ENCODE assay signal across 1 cellular context in the genomic region with DNA sequence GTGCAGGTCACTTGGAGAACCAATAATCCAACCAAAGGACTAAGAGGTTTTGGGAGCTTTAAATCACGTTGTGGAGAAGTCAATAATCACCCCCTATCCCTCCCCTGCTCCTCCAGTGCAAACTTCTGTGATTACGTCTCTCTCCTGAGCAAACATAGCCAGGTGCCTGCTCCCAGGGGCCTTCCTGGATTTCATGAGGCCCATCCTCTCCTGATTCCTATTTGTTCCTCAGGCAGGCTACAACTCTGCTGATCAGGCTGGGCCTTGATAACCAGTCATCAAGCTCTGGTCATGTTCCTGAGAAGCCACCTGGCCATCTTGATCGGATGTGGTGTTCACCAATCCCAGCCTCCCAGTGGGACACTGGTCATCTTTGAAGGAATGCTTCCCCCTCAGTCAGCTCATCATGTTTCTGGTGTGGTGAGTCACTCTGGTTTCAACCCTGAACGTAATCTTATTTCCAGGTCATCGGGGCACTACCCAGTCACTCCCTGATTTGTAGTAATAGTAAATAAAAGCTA.
TF ChIP-seq lines count a peak whose summit lies in the region.

No MANE protein-coding gene starts in this region.

TF ChIP-seq in HepG2, 621 proteins besides CTCF, POLR2A, EP300 and RAD21 (continued from another document and continues in another):
- TF ChIP-seq, protein P1, sequence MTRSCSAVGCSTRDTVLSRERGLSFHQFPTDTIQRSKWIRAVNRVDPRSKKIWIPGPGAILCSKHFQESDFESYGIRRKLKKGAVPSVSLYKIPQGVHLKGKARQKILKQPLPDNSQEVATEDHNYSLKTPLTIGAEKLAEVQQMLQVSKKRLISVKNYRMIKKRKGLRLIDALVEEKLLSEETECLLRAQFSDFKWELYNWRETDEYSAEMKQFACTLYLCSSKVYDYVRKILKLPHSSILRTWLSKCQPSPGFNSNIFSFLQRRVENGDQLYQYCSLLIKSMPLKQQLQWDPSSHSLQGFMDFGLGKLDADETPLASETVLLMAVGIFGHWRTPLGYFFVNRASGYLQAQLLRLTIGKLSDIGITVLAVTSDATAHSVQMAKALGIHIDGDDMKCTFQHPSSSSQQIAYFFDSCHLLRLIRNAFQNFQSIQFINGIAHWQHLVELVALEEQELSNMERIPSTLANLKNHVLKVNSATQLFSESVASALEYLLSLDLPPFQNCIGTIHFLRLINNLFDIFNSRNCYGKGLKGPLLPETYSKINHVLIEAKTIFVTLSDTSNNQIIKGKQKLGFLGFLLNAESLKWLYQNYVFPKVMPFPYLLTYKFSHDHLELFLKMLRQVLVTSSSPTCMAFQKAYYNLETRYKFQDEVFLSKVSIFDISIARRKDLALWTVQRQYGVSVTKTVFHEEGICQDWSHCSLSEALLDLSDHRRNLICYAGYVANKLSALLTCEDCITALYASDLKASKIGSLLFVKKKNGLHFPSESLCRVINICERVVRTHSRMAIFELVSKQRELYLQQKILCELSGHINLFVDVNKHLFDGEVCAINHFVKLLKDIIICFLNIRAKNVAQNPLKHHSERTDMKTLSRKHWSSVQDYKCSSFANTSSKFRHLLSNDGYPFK (CRISPR knock-in tag; IDR thresholded peaks at IDR 0.05; ENCODE audit: borderline replicate concordance) = no peak
- TF ChIP-seq YEATS2 (CRISPR knock-in tag; IDR thresholded peaks at IDR 0.05; ENCODE audit: borderline replicate concordance) (peak; percentile 33; the same call in 1 of the 2 replicates), MEIS2 (CRISPR knock-in tag; IDR thresholded peaks at IDR 0.05) (no peak), MYC (CRISPR knock-in tag; IDR thresholded peaks at IDR 0.05; ENCODE audit: borderline replicate concordance) (no peak), ZNF335 (CRISPR knock-in tag; IDR thresholded peaks at IDR 0.05) (no peak), KAT8 (CRISPR knock-in tag; IDR thresholded peaks at IDR 0.05) (no peak), ZFX (CRISPR knock-in tag; IDR thresholded peaks at IDR 0.05; ENCODE audit: low read depth) (peak; percentile 38; the same call in 1 of the 2 replicates), MAFG (CRISPR knock-in tag; IDR thresholded peaks at IDR 0.05) (no peak), ZSCAN9 (CRISPR knock-in tag; IDR thresholded peaks at IDR 0.05; ENCODE audit: borderline replicate concordance) (peak; percentile 36; the same call in 1 of the 2 replicates), NRL (CRISPR knock-in tag; IDR thresholded peaks at IDR 0.05; ENCODE audit: borderline replicate concordance) (no peak), CHCHD3 (CRISPR knock-in tag; IDR thresholded peaks at IDR 0.05) (no peak), LCORL (IDR thresholded peaks at IDR 0.05) (no peak), LCORL (CRISPR knock-in tag; IDR thresholded peaks at IDR 0.05) (0 out of 2 replicates have a peak, but pooled peaks have one; percentile 16), MED1 (CRISPR knock-in tag; IDR thresholded peaks at IDR 0.05) (peak; percentile 11; the same call in 1 of the 2 replicates), ZNF589 (CRISPR knock-in tag; conservative IDR thresholded peaks at IDR 0.05) (0 out of 2 replicates have a peak, but pooled peaks have one; percentile 36), ZNF841 (CRISPR knock-in tag; IDR thresholded peaks at IDR 0.05; ENCODE audit: borderline replicate concordance) (no peak), CREM (IDR thresholded peaks at IDR 0.05) (peak; percentile 7; the same call in 1 of the 2 replicates), CREM (CRISPR knock-in tag; IDR thresholded peaks at IDR 0.05) (no peak), RNF2 (conservative IDR thresholded peaks at IDR 0.05; ENCODE audit: low read depth) (0 out of 2 replicates have a peak, but pooled peaks have one; percentile 38), CENPT (CRISPR knock-in tag; IDR thresholded peaks at IDR 0.05; ENCODE audit: low read depth) (no peak), NBN (conservative IDR thresholded peaks at IDR 0.05) (no peak), RAD51 (IDR thresholded peaks at IDR 0.05; ENCODE audit: borderline replicate concordance) (no peak), KAT2B (IDR thresholded peaks at IDR 0.05; ENCODE audit: borderline replicate concordance, low read depth, low read length) (no peak), PHF21A (CRISPR knock-in tag; IDR thresholded peaks at IDR 0.05) (peak; percentile 39; the same call in 1 of the 2 replicates), MIER2 (CRISPR knock-in tag; IDR thresholded peaks at IDR 0.05) (no peak), KDM2A (CRISPR knock-in tag; IDR thresholded peaks at IDR 0.05; ENCODE audit: borderline replicate concordance, low read depth) (0 out of 2 replicates have a peak, but pooled peaks have one; percentile 20), SOX13 (IDR thresholded peaks at IDR 0.05) (no peak), SOX13 (CRISPR knock-in tag; conservative IDR thresholded peaks at IDR 0.05 in 1 of 2, IDR thresholded peaks at IDR 0.05 in 1 of 2) (no peak), ZNF205 (CRISPR knock-in tag; IDR thresholded peaks at IDR 0.05) (no peak; the same call in 1 of the 2 replicates), MATR3 (CRISPR knock-in tag; IDR thresholded peaks at IDR 0.05) (no peak), SP1 (IDR thresholded peaks at IDR 0.05) (no peak), SP1 (CRISPR knock-in tag; IDR thresholded peaks at IDR 0.05) (no peak), KDM3A (CRISPR knock-in tag; IDR thresholded peaks at IDR 0.05; ENCODE audit: low read depth) (no peak), ZNF614 (CRISPR knock-in tag; IDR thresholded peaks at IDR 0.05; ENCODE audit: borderline replicate concordance) (0 out of 2 replicates have a peak, but pooled peaks have one; percentile 53), SMAD3 (CRISPR knock-in tag; IDR thresholded peaks at IDR 0.05) (no peak), RARA (CRISPR knock-in tag; IDR thresholded peaks at IDR 0.05) (peak; percentile 48; the same call in 1 of the 2 replicates), ZNF598 (CRISPR knock-in tag; IDR thresholded peaks at IDR 0.05; ENCODE audit: borderline replicate concordance) (no peak)
- TF ChIP-seq, protein P2, sequence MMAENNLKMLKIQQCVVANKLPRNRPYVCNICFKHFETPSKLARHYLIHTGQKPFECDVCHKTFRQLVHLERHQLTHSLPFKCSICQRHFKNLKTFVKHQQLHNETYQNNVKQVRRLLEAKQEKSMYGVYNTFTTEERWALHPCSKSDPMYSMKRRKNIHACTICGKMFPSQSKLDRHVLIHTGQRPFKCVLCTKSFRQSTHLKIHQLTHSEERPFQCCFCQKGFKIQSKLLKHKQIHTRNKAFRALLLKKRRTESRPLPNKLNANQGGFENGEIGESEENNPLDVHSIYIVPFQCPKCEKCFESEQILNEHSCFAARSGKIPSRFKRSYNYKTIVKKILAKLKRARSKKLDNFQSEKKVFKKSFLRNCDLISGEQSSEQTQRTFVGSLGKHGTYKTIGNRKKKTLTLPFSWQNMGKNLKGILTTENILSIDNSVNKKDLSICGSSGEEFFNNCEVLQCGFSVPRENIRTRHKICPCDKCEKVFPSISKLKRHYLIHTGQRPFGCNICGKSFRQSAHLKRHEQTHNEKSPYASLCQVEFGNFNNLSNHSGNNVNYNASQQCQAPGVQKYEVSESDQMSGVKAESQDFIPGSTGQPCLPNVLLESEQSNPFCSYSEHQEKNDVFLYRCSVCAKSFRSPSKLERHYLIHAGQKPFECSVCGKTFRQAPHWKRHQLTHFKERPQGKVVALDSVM (CRISPR knock-in tag; IDR thresholded peaks at IDR 0.05) = no peak
- TF ChIP-seq, protein P3, sequence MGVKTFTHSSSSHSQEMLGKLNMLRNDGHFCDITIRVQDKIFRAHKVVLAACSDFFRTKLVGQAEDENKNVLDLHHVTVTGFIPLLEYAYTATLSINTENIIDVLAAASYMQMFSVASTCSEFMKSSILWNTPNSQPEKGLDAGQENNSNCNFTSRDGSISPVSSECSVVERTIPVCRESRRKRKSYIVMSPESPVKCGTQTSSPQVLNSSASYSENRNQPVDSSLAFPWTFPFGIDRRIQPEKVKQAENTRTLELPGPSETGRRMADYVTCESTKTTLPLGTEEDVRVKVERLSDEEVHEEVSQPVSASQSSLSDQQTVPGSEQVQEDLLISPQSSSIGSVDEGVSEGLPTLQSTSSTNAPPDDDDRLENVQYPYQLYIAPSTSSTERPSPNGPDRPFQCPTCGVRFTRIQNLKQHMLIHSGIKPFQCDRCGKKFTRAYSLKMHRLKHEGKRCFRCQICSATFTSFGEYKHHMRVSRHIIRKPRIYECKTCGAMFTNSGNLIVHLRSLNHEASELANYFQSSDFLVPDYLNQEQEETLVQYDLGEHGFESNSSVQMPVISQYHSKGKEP (CRISPR knock-in tag; IDR thresholded peaks at IDR 0.05) = no peak
- TF ChIP-seq, protein P4, sequence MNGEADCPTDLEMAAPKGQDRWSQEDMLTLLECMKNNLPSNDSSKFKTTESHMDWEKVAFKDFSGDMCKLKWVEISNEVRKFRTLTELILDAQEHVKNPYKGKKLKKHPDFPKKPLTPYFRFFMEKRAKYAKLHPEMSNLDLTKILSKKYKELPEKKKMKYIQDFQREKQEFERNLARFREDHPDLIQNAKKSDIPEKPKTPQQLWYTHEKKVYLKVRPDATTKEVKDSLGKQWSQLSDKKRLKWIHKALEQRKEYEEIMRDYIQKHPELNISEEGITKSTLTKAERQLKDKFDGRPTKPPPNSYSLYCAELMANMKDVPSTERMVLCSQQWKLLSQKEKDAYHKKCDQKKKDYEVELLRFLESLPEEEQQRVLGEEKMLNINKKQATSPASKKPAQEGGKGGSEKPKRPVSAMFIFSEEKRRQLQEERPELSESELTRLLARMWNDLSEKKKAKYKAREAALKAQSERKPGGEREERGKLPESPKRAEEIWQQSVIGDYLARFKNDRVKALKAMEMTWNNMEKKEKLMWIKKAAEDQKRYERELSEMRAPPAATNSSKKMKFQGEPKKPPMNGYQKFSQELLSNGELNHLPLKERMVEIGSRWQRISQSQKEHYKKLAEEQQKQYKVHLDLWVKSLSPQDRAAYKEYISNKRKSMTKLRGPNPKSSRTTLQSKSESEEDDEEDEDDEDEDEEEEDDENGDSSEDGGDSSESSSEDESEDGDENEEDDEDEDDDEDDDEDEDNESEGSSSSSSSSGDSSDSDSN (CRISPR knock-in tag; IDR thresholded peaks at IDR 0.05) = peak; percentile 31; the same call in 1 of the 2 replicates
- TF ChIP-seq, protein P5, sequence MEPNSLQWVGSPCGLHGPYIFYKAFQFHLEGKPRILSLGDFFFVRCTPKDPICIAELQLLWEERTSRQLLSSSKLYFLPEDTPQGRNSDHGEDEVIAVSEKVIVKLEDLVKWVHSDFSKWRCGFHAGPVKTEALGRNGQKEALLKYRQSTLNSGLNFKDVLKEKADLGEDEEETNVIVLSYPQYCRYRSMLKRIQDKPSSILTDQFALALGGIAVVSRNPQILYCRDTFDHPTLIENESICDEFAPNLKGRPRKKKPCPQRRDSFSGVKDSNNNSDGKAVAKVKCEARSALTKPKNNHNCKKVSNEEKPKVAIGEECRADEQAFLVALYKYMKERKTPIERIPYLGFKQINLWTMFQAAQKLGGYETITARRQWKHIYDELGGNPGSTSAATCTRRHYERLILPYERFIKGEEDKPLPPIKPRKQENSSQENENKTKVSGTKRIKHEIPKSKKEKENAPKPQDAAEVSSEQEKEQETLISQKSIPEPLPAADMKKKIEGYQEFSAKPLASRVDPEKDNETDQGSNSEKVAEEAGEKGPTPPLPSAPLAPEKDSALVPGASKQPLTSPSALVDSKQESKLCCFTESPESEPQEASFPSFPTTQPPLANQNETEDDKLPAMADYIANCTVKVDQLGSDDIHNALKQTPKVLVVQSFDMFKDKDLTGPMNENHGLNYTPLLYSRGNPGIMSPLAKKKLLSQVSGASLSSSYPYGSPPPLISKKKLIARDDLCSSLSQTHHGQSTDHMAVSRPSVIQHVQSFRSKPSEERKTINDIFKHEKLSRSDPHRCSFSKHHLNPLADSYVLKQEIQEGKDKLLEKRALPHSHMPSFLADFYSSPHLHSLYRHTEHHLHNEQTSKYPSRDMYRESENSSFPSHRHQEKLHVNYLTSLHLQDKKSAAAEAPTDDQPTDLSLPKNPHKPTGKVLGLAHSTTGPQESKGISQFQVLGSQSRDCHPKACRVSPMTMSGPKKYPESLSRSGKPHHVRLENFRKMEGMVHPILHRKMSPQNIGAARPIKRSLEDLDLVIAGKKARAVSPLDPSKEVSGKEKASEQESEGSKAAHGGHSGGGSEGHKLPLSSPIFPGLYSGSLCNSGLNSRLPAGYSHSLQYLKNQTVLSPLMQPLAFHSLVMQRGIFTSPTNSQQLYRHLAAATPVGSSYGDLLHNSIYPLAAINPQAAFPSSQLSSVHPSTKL (CRISPR knock-in tag; IDR thresholded peaks at IDR 0.05) = peak; percentile 22; the same call in 1 of the 2 replicates
- TF ChIP-seq, protein P6, sequence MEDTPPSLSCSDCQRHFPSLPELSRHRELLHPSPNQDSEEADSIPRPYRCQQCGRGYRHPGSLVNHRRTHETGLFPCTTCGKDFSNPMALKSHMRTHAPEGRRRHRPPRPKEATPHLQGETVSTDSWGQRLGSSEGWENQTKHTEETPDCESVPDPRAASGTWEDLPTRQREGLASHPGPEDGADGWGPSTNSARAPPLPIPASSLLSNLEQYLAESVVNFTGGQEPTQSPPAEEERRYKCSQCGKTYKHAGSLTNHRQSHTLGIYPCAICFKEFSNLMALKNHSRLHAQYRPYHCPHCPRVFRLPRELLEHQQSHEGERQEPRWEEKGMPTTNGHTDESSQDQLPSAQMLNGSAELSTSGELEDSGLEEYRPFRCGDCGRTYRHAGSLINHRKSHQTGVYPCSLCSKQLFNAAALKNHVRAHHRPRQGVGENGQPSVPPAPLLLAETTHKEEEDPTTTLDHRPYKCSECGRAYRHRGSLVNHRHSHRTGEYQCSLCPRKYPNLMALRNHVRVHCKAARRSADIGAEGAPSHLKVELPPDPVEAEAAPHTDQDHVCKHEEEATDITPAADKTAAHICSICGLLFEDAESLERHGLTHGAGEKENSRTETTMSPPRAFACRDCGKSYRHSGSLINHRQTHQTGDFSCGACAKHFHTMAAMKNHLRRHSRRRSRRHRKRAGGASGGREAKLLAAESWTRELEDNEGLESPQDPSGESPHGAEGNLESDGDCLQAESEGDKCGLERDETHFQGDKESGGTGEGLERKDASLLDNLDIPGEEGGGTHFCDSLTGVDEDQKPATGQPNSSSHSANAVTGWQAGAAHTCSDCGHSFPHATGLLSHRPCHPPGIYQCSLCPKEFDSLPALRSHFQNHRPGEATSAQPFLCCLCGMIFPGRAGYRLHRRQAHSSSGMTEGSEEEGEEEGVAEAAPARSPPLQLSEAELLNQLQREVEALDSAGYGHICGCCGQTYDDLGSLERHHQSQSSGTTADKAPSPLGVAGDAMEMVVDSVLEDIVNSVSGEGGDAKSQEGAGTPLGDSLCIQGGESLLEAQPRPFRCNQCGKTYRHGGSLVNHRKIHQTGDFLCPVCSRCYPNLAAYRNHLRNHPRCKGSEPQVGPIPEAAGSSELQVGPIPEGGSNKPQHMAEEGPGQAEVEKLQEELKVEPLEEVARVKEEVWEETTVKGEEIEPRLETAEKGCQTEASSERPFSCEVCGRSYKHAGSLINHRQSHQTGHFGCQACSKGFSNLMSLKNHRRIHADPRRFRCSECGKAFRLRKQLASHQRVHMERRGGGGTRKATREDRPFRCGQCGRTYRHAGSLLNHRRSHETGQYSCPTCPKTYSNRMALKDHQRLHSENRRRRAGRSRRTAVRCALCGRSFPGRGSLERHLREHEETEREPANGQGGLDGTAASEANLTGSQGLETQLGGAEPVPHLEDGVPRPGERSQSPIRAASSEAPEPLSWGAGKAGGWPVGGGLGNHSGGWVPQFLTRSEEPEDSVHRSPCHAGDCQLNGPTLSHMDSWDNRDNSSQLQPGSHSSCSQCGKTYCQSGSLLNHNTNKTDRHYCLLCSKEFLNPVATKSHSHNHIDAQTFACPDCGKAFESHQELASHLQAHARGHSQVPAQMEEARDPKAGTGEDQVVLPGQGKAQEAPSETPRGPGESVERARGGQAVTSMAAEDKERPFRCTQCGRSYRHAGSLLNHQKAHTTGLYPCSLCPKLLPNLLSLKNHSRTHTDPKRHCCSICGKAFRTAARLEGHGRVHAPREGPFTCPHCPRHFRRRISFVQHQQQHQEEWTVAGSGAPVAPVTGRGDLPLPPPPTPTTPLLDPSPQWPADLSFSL (CRISPR knock-in tag; IDR thresholded peaks at IDR 0.05) = no peak
